ENCODE assay signal across 11 cellular contexts in genomic region chr11:66314186-66314501, GRCh38. TPM values are rescaled to one million over a fixed set of nuclear protein-coding genes. Genes with fewer than 3 reads are reported as not detected.
A peak's percentile ranks its signal among the peaks of the same experiment; 100 is the strongest.
DNase-seq lines count a peak whose midpoint lies in the region; ATAC-seq and TF ChIP-seq lines count a peak whose summit lies in the region.
"Had no signal": no experiment of that assay in that cellular context is flagged by ENCODE, and none has a peak within 500 bp of the region (broad histone marks: within the 10 kb centered on the region; RNA-seq: fewer than 3 reads in every experiment).

No MANE protein-coding gene starts in this region.

- peaks cover 5% of the 10 kb centered on the region for H3K4me1 ChIP-seq in right cardiac atrium (ENCODE audit: control insufficient read depth, insufficient read depth, low read length)

- no peaks in the 10 kb centered on the region for H3K9me3 ChIP-seq in right cardiac atrium (ENCODE audit: control insufficient read depth, low read length)
- H3K9me3 ChIP-seq: A549 had no signal

- H3K4me1 Mint-ChIP-seq in T-helper 2 cell treated with Interferon-gamma antibody and Interleukin-4, amounts not matched to agents 5 μg/mL and 100 μg/mL, for 36 hours (ENCODE audit: low read depth): peaks cover 23% of the 10 kb centered on the region
- H3K4me1 Mint-ChIP-seq in WTC11: peaks cover 30% of the 10 kb centered on the region
- peaks cover 57% of the 10 kb centered on the region for H3K4me1 Mint-ChIP-seq in stimulated activated effector memory CD8-positive, alpha-beta T cell treated with anti-CD3 and anti-CD28 coated beads, Interleukin-12 subunit alpha, Interleukin-12 subunit beta, amount 100 ng/mL, for 72 hours

- peak overlapping the region; percentile 13 for H3K27ac ChIP-seq in right cardiac atrium (ENCODE audit: low read length)

- H3K4me3 ChIP-seq in right cardiac atrium (ENCODE audit: low read length): peak overlapping the region; percentile 1
- H3K4me3 ChIP-seq: A549 had no signal

- peak overlapping the region; percentile 33 for H3K4me3 Mint-ChIP-seq in T-helper 2 cell treated with Interferon-gamma antibody and Interleukin-4, amounts not matched to agents 5 μg/mL and 100 μg/mL, for 36 hours
- peak overlapping the region; percentile 87 for H3K4me3 Mint-ChIP-seq in WTC11
- H3K4me3 Mint-ChIP-seq in stimulated activated effector memory CD8-positive, alpha-beta T cell treated with anti-CD3 and anti-CD28 coated beads, Interleukin-12 subunit alpha, Interleukin-12 subunit beta, amount 100 ng/mL, for 72 hours: peak overlapping the region; percentile 88

- no peaks in the 10 kb centered on the region for H3K9me3 Mint-ChIP-seq in T-helper 2 cell treated with Interferon-gamma antibody and Interleukin-4, amounts not matched to agents 5 μg/mL and 100 μg/mL, for 36 hours
- H3K9me3 Mint-ChIP-seq in WTC11: peaks cover 6% of the 10 kb centered on the region
- H3K9me3 Mint-ChIP-seq in stimulated activated effector memory CD8-positive, alpha-beta T cell treated with anti-CD3 and anti-CD28 coated beads, Interleukin-12 subunit alpha, Interleukin-12 subunit beta, amount 100 ng/mL, for 72 hours: no peaks in the 10 kb centered on the region

- intact Hi-C loops in right cardiac atrium (cut with DNase I): loop anchor here in 3 of 4 donors (5.0 to 10.0 kb wide), 2 partner anchors 71 to 73 kb away; no protein-coding TSS in a partner anchor

- H3K27me3 Mint-ChIP-seq in T-helper 2 cell treated with Interferon-gamma antibody and Interleukin-4, amounts not matched to agents 5 μg/mL and 100 μg/mL, for 36 hours (ENCODE audit: low read depth): peaks cover 2% of the 10 kb centered on the region
- peaks cover 10% of the 10 kb centered on the region for H3K27me3 Mint-ChIP-seq in WTC11 (ENCODE audit: low read depth)

- DNase-seq in T-helper 2 cell treated with Interferon-gamma antibody and Interleukin-4, amounts not matched to agents 5 μg/mL and 100 μg/mL, for 36 hours (ENCODE audit: low spot score): no peak
- DNase-seq in T-helper 2 cell (no peak), WTC11 (ENCODE audit: low spot score) (no peak), right cardiac atrium (no peak), T-helper 9 cell (no peak)
- DNase-seq in stimulated activated effector memory CD8-positive, alpha-beta T cell treated with anti-CD3 and anti-CD28 coated beads, Interleukin-12 subunit alpha, Interleukin-12 subunit beta, amount 100 ng/mL, for 72 hours (ENCODE audit: low spot score in 2 of 2): no peak
- DNase-seq: NCI-H187, SIG-M5 had no signal

- POLR2A ChIA-PET in WTC11 (lab: Charles Lee): interaction anchor here (1.3 to 2.3 kb wide), 3 partner anchors 13 to 57 kb away, joined by 5 to 20 read pairs (median 12); partner anchors contain the start of genes RIN1 and SLC29A2

- CTCF ChIA-PET in WTC11 (lab: Charles Lee): interaction anchor here (1.9 to 5.8 kb wide), 11 partner anchors 8 to 364 kb away, joined by 7 to 319 read pairs (median 45); partner anchors contain the start of genes B4GAT1, BRMS1, RBM4B and RIN1

- ATAC-seq in WTC11 (no peak), right cardiac atrium (no peak), HG03469 (IDR thresholded peaks at IDR 0.05; ENCODE audit: unreplicated experiment) (no peak), GM18870 (IDR thresholded peaks at IDR 0.05; ENCODE audit: unreplicated experiment) (no peak)
- no peak for ATAC-seq in stimulated activated effector memory CD8-positive, alpha-beta T cell treated with anti-CD3 and anti-CD28 coated beads, Interleukin-12 subunit alpha, Interleukin-12 subunit beta, amount 100 ng/mL, for 72 hours
- ATAC-seq: A549 had no signal

- WGBS in right cardiac atrium: 74% methylated on average over 1 of the region's 1 CpG

- H3K36me3 Mint-ChIP-seq in T-helper 2 cell treated with Interferon-gamma antibody and Interleukin-4, amounts not matched to agents 5 μg/mL and 100 μg/mL, for 36 hours (ENCODE audit: low read depth): no peaks in the 10 kb centered on the region
- peaks cover 8% of the 10 kb centered on the region for H3K36me3 Mint-ChIP-seq in WTC11
- H3K36me3 Mint-ChIP-seq in stimulated activated effector memory CD8-positive, alpha-beta T cell treated with anti-CD3 and anti-CD28 coated beads, Interleukin-12 subunit alpha, Interleukin-12 subunit beta, amount 100 ng/mL, for 72 hours: no peaks in the 10 kb centered on the region

- H3K27ac Mint-ChIP-seq in T-helper 2 cell treated with Interferon-gamma antibody and Interleukin-4, amounts not matched to agents 5 μg/mL and 100 μg/mL, for 36 hours: peak overlapping the region; percentile 63
- H3K27ac Mint-ChIP-seq in WTC11: 0 out of 2 replicates have a peak overlapping the region, but pooled peaks have one; percentile 63
- H3K27ac Mint-ChIP-seq in stimulated activated effector memory CD8-positive, alpha-beta T cell treated with anti-CD3 and anti-CD28 coated beads, Interleukin-12 subunit alpha, Interleukin-12 subunit beta, amount 100 ng/mL, for 72 hours: peak overlapping the region; percentile 73

- TF ChIP-seq CTCF in WTC11 (IDR thresholded peaks at IDR 0.05): no peak

- H3K27me3 ChIP-seq in right cardiac atrium (ENCODE audit: control insufficient read depth, insufficient read depth): no peaks in the 10 kb centered on the region

TF ChIP-seq in WTC11, 78 proteins besides CTCF, POLR2A, EP300 and RAD21:
- TF ChIP-seq GABPB1 (CRISPR knock-in tag; IDR thresholded peaks at IDR 0.05): no peak
- no peak for TF ChIP-seq RORB (CRISPR knock-in tag; IDR thresholded peaks at IDR 0.05)
- no peak for TF ChIP-seq ZNF416 (CRISPR knock-in tag; IDR thresholded peaks at IDR 0.05)
- TF ChIP-seq PRDM15 (CRISPR knock-in tag; IDR thresholded peaks at IDR 0.05): no peak
- TF ChIP-seq PRRX2 (CRISPR knock-in tag; IDR thresholded peaks at IDR 0.05): no peak
- no peak for TF ChIP-seq ATF3 (CRISPR knock-in tag; conservative IDR thresholded peaks at IDR 0.05)
- no peak for TF ChIP-seq FOXJ3 (CRISPR knock-in tag; IDR thresholded peaks at IDR 0.05; ENCODE audit: borderline replicate concordance)
- no peak for TF ChIP-seq CBFB (CRISPR knock-in tag; IDR thresholded peaks at IDR 0.05; ENCODE audit: low read depth)
- TF ChIP-seq FOXK1 (CRISPR knock-in tag; IDR thresholded peaks at IDR 0.05): no peak
- no peak for TF ChIP-seq ZNF219 (CRISPR knock-in tag; IDR thresholded peaks at IDR 0.05; ENCODE audit: borderline replicate concordance)
- no peak for TF ChIP-seq TEAD4 (CRISPR knock-in tag; IDR thresholded peaks at IDR 0.05)
- TF ChIP-seq MAX (CRISPR knock-in tag; IDR thresholded peaks at IDR 0.05): no peak
- TF ChIP-seq IRF2 (CRISPR knock-in tag; IDR thresholded peaks at IDR 0.05; ENCODE audit: borderline replicate concordance, low read depth): no peak
- TF ChIP-seq ZNF232 (CRISPR knock-in tag; IDR thresholded peaks at IDR 0.05): no peak
TF ChIP-seq in WTC11: peak in this region for 0.

RNA-seq across cellular contexts. Expression of gene CD248, which starts 2.7 kb away (rescaled TPM):
- total RNA-seq in WTC11 (2021): 2.6 to 2.8 TPM (median 2.7 TPM) in 3 replicates
- total RNA-seq in right cardiac atrium: 10 to 100 TPM; 10.5 to 22.9 (median 21.9) TPM
- 12.0 TPM for polyA plus RNA-seq in right cardiac atrium

RNA-seq across cellular contexts. Expression of gene RIN1, which starts 22.1 kb away (rescaled TPM):
- 4.7 to 5.5 TPM (median 5.0 TPM) in 3 replicates for total RNA-seq in WTC11 (2021)
- total RNA-seq in right cardiac atrium: 1 to 10 TPM; 2.0 to 3.8 (median 2.2) TPM
- polyA plus RNA-seq in right cardiac atrium: 1.6 TPM

RNA-seq across cellular contexts. Expression of gene TMEM151A, which starts 22.4 kb away (rescaled TPM):
- total RNA-seq in WTC11 (2021): 2.2 to 2.3 TPM (median 2.3 TPM) in 3 replicates
- total RNA-seq in right cardiac atrium: under 1 TPM; 0.20 to 0.31 (median 0.26) TPM
- polyA plus RNA-seq in right cardiac atrium: 0.45 TPM

RNA-seq across cellular contexts. Expression of gene YIF1A, which starts 25.2 kb away (rescaled TPM):
- total RNA-seq in WTC11 (2021) (86.0 to 86.9 TPM (median 86.4 TPM) in 3 replicates), right cardiac atrium (10 to 100 TPM; 48.0 to 65.3 (median 50.5) TPM)
- polyA plus RNA-seq in right cardiac atrium: 56.1 TPM

RNA-seq across cellular contexts. Expression of gene BRMS1, which starts 30.8 kb away (rescaled TPM):
- 37.0 to 44.5 TPM (median 40.8 TPM) in 3 replicates for total RNA-seq in WTC11 (2021)
- total RNA-seq in right cardiac atrium: 10 to 100 TPM; 12.7 to 19.8 (median 15.0) TPM
- 26.0 TPM for polyA plus RNA-seq in right cardiac atrium

Comparison
In these comparisons a context has a peak if more than half of its experiments do, and no peak if none do; other contexts are left out.
1. H3K4me3 Mint-ChIP-seq: peak in every context shown above with its lines; median percentile 88 in stimulated activated effector memory CD8-positive, alpha-beta T cell treated with anti-CD3 and anti-CD28 coated beads, Interleukin-12 subunit alpha, Interleukin-12 subunit beta, amount 100 ng/mL, for 72 hours; 87 in WTC11; 33 in T-helper 2 cell treated with Interferon-gamma antibody and Interleukin-4, amounts not matched to agents 5 μg/mL and 100 μg/mL, for 36 hours.